8 cellular contexts compared by ENCODE assay signal in genomic region chr14:102362084-102362483, GRCh38. TPM values are rescaled to one million over a fixed set of nuclear protein-coding genes. Genes with fewer than 3 reads are reported as not detected.
DNase-seq lines count a peak whose midpoint lies in the region; ATAC-seq and TF ChIP-seq lines count a peak whose summit lies in the region.

No MANE protein-coding gene starts in this region.

- H3K79me2 ChIP-seq in GM23338 (replicated peaks; ENCODE audit: insufficient read depth): peaks cover 34% of the 10 kb centered on the region

- peaks cover 15% of the 10 kb centered on the region for H3K36me3 ChIP-seq in CD8-positive, alpha-beta memory T cell (ENCODE audit: insufficient read depth, low read length)
- H3K36me3 ChIP-seq in GM23338 (ENCODE audit: insufficient read depth) (peaks cover 8% of the 10 kb centered on the region; the same call in 1 of the 2 replicates), RWPE2 (ENCODE audit: low read depth) (peaks cover 18% of the 10 kb centered on the region), brain microvascular endothelial cell (replicated peaks) (peaks cover 3% of the 10 kb centered on the region), liver (ENCODE audit: control insufficient read depth in 4 of 4, insufficient read depth in 3 of 4, low read depth in 1 of 4, low read length in 3 of 4) (peaks cover 4 to 14% (median 10%) of the 10 kb centered on the region in 4 donors)

- H3K27me3 ChIP-seq in CD8-positive, alpha-beta memory T cell (ENCODE audit: insufficient read depth, low read length, poor library complexity, severe bottlenecking): no peaks in the 10 kb centered on the region
- H3K27me3 ChIP-seq in GM23338 (ENCODE audit: insufficient read depth) (no peaks in the 10 kb centered on the region), RWPE2 (ENCODE audit: insufficient read depth, poor library complexity, severe bottlenecking) (no peaks in the 10 kb centered on the region), brain microvascular endothelial cell (replicated peaks) (no peaks in the 10 kb centered on the region), liver (ENCODE audit: control insufficient read depth in 4 of 4, insufficient read depth in 4 of 4, low read length in 3 of 4) (no peaks in the 10 kb centered on the region)

- DNase-seq in CD8-positive, alpha-beta memory T cell: no peak
- DNase-seq in GM23338 (ENCODE audit: low spot score): no peak
- no peak for DNase-seq in RWPE2 (ENCODE audit: low spot score)
- peak; percentile 11 for DNase-seq in brain microvascular endothelial cell
- DNase-seq in stimulated activated CD8-positive, alpha-beta memory T cell treated with anti-CD3 and anti-CD28 coated beads, Interleukin-4, amount 100 ng/mL, for 24 hours (ENCODE audit: low read depth): peak; percentile 30
- no peak for DNase-seq in central memory CD4-positive, alpha-beta T cell

- in situ Hi-C loops in brain microvascular endothelial cell (cut with HindIII; ENCODE audit: low pct_ligation_motif_present, low sequenced_read_pairs): no loop called here

- peak overlapping the region; percentile 83 to 98 for H3K9ac ChIP-seq in liver (ENCODE audit: low read depth in 1 of 2, low read length in 2 of 2)

- ATAC-seq in GM23338: no peak
- ATAC-seq in RWPE2 (ENCODE audit: low read depth): peak; percentile 3; the same call in 1 of the 3 replicates
- ATAC-seq in GM18519 (IDR thresholded peaks at IDR 0.05; ENCODE audit: low FRiP score, unreplicated experiment): no peak

- H3K9me2 ChIP-seq in GM23338 (ENCODE audit: insufficient read depth): no peaks in the 10 kb centered on the region

- peaks cover 0 to 3% of the 10 kb centered on the region in 2 donors for H3K27me3 Mint-ChIP-seq in CD8-positive, alpha-beta memory T cell
- peaks cover 3% of the 10 kb centered on the region for H3K27me3 Mint-ChIP-seq in GM23338 (ENCODE audit: insufficient read depth, low read depth, poor library complexity)

- peak overlapping the region; percentile 99 for H3K4me2 ChIP-seq in GM23338

- no peaks in the 10 kb centered on the region for H3K9me3 ChIP-seq in CD8-positive, alpha-beta memory T cell (ENCODE audit: low read length)
- H3K9me3 ChIP-seq in RWPE2 (ENCODE audit: severe bottlenecking) (no peaks in the 10 kb centered on the region), liver (ENCODE audit: control insufficient read depth in 4 of 4, low read length in 3 of 4) (no peaks in the 10 kb centered on the region)

- WGBS in liver: 17% methylated on average over 4 of the region's 4 CpGs

- POLR2A ChIA-PET in CD8-positive, alpha-beta memory T cell (lab: Charles Lee): interaction anchor here (1.2 kb wide), 1 partner anchor 42 kb away, joined by 3 read pairs; the partner anchor contains the start of gene ZNF839

- peaks cover 14% of the 10 kb centered on the region for H4K20me1 ChIP-seq in GM23338 (replicated peaks; ENCODE audit: insufficient read depth)

- peak overlapping the region in 4 of 7 donors; percentile 96 to 99 (median 97) for H3K4me3 Mint-ChIP-seq in CD8-positive, alpha-beta memory T cell
- peak overlapping the region; percentile 95; the same call in 2 of the 3 replicates for H3K4me3 Mint-ChIP-seq in GM23338

- H3K4me1 Mint-ChIP-seq in CD8-positive, alpha-beta memory T cell: peaks cover 26 to 39% (median 32%) of the 10 kb centered on the region in 3 donors
- peaks cover 11% of the 10 kb centered on the region for H3K4me1 Mint-ChIP-seq in GM23338

- H3K27ac Mint-ChIP-seq in CD8-positive, alpha-beta memory T cell: peak overlapping the region in 7 of 8 donors; percentile 94 to 99 (median 98)
- no peak overlapping the region for H3K27ac Mint-ChIP-seq in GM23338

- no peaks in the 10 kb centered on the region for H3K9me3 Mint-ChIP-seq in CD8-positive, alpha-beta memory T cell
- H3K9me3 Mint-ChIP-seq in GM23338: no peaks in the 10 kb centered on the region

- peak overlapping the region; percentile 86 for H3K4me3 ChIP-seq in CD8-positive, alpha-beta memory T cell (ENCODE audit: low read length)
- H3K4me3 ChIP-seq in GM23338 (peak overlapping the region; percentile 99), RWPE2 (ENCODE audit: severe bottlenecking) (peak overlapping the region; percentile 74), brain microvascular endothelial cell (ENCODE audit: low read depth, low read length) (peak overlapping the region; percentile 87), liver (ENCODE audit: low read depth in 1 of 3, low read length in 3 of 3) (peak overlapping the region; percentile 78 to 99 (median 97))

- no peak for TF ChIP-seq RAD21 in liver (IDR thresholded peaks at IDR 0.05)

- peaks cover 18% of the 10 kb centered on the region for H3K4me1 ChIP-seq in CD8-positive, alpha-beta memory T cell (ENCODE audit: insufficient read depth, low read length)
- H3K4me1 ChIP-seq in GM23338 (ENCODE audit: insufficient read depth): peaks cover 18% of the 10 kb centered on the region
- peaks cover 7% of the 10 kb centered on the region for H3K4me1 ChIP-seq in RWPE2 (ENCODE audit: insufficient read depth, poor library complexity, severe bottlenecking)
- H3K4me1 ChIP-seq in liver (ENCODE audit: control insufficient read depth in 4 of 4, insufficient read depth in 4 of 4, low read length in 3 of 4): peaks cover 6 to 19% (median 16%) of the 10 kb centered on the region in 4 donors

- H3K36me3 Mint-ChIP-seq in CD8-positive, alpha-beta memory T cell: peaks cover 0 to 36% (median 7%) of the 10 kb centered on the region in 3 donors
- peaks cover 12% of the 10 kb centered on the region for H3K36me3 Mint-ChIP-seq in GM23338 (ENCODE audit: low read depth)

- no peak for TF ChIP-seq CTCF in GM23338 (conservative IDR thresholded peaks at IDR 0.05; ENCODE audit: low read depth in 2 of 2)
- TF ChIP-seq CTCF in RWPE2 (IDR thresholded peaks at IDR 0.05; ENCODE audit: poor library complexity, severe bottlenecking): no peak
- TF ChIP-seq CTCF in brain microvascular endothelial cell (IDR thresholded peaks at IDR 0.05; ENCODE audit: low read depth, low read length, missing control alignments): no peak
- no peak for TF ChIP-seq CTCF in liver (IDR thresholded peaks at IDR 0.05; ENCODE audit: low read depth, low read length, missing input control)

- peak overlapping the region; percentile 98 for H2AFZ ChIP-seq in GM23338

- H3K27ac ChIP-seq in CD8-positive, alpha-beta memory T cell (ENCODE audit: low read depth, low read length): peak overlapping the region; percentile 86
- H3K27ac ChIP-seq in GM23338 (ENCODE audit: low read depth) (0 out of 2 replicates have a peak overlapping the region, but pooled peaks have one; percentile 50), RWPE2 (ENCODE audit: poor library complexity, severe bottlenecking) (peak overlapping the region; percentile 61), brain microvascular endothelial cell (peak overlapping the region; percentile 71), liver (ENCODE audit: low read depth in 1 of 2, low read length in 2 of 2) (peak overlapping the region; percentile 88 to 89)

- 0 out of 2 replicates have a peak, but pooled peaks cover 18% of the 10 kb centered on the region for H3F3A ChIP-seq in GM23338 (replicated peaks; ENCODE audit: low read depth)

- CTCF ChIA-PET in CD8-positive, alpha-beta memory T cell (lab: Charles Lee): interaction anchor here (1.0 to 1.2 kb wide), 2 partner anchors 45 to 48 kb away, joined by 3 to 4 read pairs; no protein-coding TSS in a partner anchor

TF ChIP-seq in GM23338, 12 proteins besides CTCF, POLR2A, EP300 and RAD21:
- TF ChIP-seq NANOG (IDR thresholded peaks at IDR 0.05; ENCODE audit: borderline replicate concordance): no peak
TF ChIP-seq in GM23338: peak in this region for 0.

TF ChIP-seq in liver, 16 proteins besides CTCF, POLR2A, EP300 and RAD21 (continues in another document):
- TF ChIP-seq TAF1 (conservative IDR thresholded peaks at IDR 0.05) (no peak), JUND (IDR thresholded peaks at IDR 0.05) (no peak)

RNA-seq across cellular contexts. Expression of gene CINP, which starts 0.6 kb away (rescaled TPM):
- total RNA-seq in CD8-positive, alpha-beta memory T cell: 10 to 100 TPM; 65.4 to 66.0 TPM
- polyA plus RNA-seq in CD8-positive, alpha-beta memory T cell: 40.5 TPM
- 54.0 and 65.4 TPM in 2 replicates for total RNA-seq in GM23338 (2014; rRNA removed; shearing (Covaris generic))
- polyA plus RNA-seq in GM23338 (2016; fragmentation: Nextera tagmentation; extraction: Ambion mirVana) (63.1 and 64.9 TPM in 2 replicates), liver (10 to 100 TPM; 30.3 to 34.6 TPM)
- 10 to 100 TPM; 25.1 to 30.1 TPM for total RNA-seq in liver

RNA-seq across cellular contexts. Expression of gene TECPR2, which starts 0.7 kb away (rescaled TPM):
- total RNA-seq in CD8-positive, alpha-beta memory T cell: 10 to 100 TPM in 1 of 2 experiments, 1 to 10 TPM in 1; 8.4 to 11.6 TPM
- polyA plus RNA-seq in CD8-positive, alpha-beta memory T cell: 4.5 TPM
- total RNA-seq in GM23338 (2014; rRNA removed; shearing (Covaris generic)): 16.9 and 20.5 TPM in 2 replicates
- polyA plus RNA-seq in GM23338 (2016; fragmentation: Nextera tagmentation; extraction: Ambion mirVana) (4.8 and 5.2 TPM in 2 replicates), liver (1 to 10 TPM; 2.0 to 4.1 TPM)
- 10 to 100 TPM in 1 of 2 donors, 1 to 10 TPM in 1; 6.3 to 12.6 TPM for total RNA-seq in liver

RNA-seq across cellular contexts. Expression of gene ZNF839, which starts 42.5 kb away (rescaled TPM):
- total RNA-seq in CD8-positive, alpha-beta memory T cell: 10 to 100 TPM; 12.9 to 14.0 TPM
- polyA plus RNA-seq in CD8-positive, alpha-beta memory T cell: 7.2 TPM
- 8.0 and 10.0 TPM in 2 replicates for total RNA-seq in GM23338 (2014; rRNA removed; shearing (Covaris generic))
- polyA plus RNA-seq in GM23338 (2016; fragmentation: Nextera tagmentation; extraction: Ambion mirVana): 6.0 and 7.9 TPM in 2 replicates
- 1 to 10 TPM; 5.3 to 5.6 TPM for total RNA-seq in liver
- 1 to 10 TPM; 3.1 to 3.3 TPM for polyA plus RNA-seq in liver

RNA-seq across cellular contexts. Expression of gene MOK, which starts 57.1 kb away (rescaled TPM):
- 1 to 10 TPM; 5.8 to 7.3 TPM for total RNA-seq in CD8-positive, alpha-beta memory T cell
- polyA plus RNA-seq in CD8-positive, alpha-beta memory T cell: 2.8 TPM
- total RNA-seq in GM23338 (2014; rRNA removed; shearing (Covaris generic)): 2.1 and 3.1 TPM in 2 replicates
- polyA plus RNA-seq in GM23338 (2016; fragmentation: Nextera tagmentation; extraction: Ambion mirVana) (3.1 and 4.7 TPM in 2 replicates), liver (1 to 10 TPM; 2.8 to 2.9 TPM)
- total RNA-seq in liver: 1 to 10 TPM; 2.4 to 6.4 TPM

Comparison
In these comparisons a context has a peak if more than half of its experiments do, and no peak if none do; other contexts are left out.
1. DNase-seq: peak in brain microvascular endothelial cell (single experiment) and stimulated activated CD8-positive, alpha-beta memory T cell treated with anti-CD3 and anti-CD28 coated beads, Interleukin-4, amount 100 ng/mL, for 24 hours (single experiment); none in CD8-positive, alpha-beta memory T cell (0 of 5), GM23338 (single experiment), RWPE2 (single experiment) and central memory CD4-positive, alpha-beta T cell (single experiment).
2. Peak in every context shown above with its lines, with median percentiles within 50 percentile points of each other: H3K27ac ChIP-seq and H3K4me3 ChIP-seq.